11 cellular contexts compared by ENCODE assay signal in the genomic region with DNA sequence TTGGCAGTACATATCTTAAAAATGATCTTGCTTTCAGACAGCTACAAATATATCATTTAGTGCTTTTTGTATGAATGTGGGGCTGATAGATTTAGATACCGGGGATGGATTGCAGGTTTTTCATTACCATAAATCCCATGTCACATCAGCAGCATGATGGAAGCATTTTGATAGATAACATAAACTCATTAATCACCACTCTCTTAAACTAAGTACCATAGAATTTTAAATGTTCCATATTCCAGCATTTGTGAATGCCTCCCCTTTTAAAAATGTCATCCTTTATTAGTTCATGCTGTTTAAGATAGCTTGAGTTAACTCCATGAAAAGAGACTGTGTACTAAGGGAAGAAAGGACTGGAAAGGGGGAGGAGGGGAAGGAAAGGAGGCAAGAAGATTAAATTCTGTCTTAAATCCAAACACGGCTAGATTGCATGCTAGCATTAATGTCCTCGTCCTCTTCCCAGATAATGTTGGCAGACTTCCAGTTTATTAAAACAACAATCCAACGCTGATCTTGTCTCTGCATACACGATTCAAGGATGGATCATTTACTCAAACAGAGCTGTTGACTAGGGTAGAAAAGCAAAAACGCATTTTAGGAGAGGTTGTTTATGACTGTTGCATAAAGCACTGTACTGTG.
DNase-seq lines count a peak whose midpoint lies in the region; ATAC-seq, FAIRE-seq and TF ChIP-seq lines count a peak whose summit lies in the region.
"Had no signal": no experiment of that assay in that cellular context is flagged by ENCODE, and none has a peak within 500 bp of the region (broad histone marks: within the 10 kb centered on the region; RNA-seq: fewer than 3 reads in every experiment).

No MANE protein-coding gene starts in this region.

- H3K27ac Mint-ChIP-seq in activated T-helper 17 cell treated with anti-CD3 and anti-CD28 coated beads, Interleukin-2, amount 50 U/mL, for 72 hours, result no peak overlapping the region

- no peak overlapping the region for H3K9ac ChIP-seq in colonic mucosa (ENCODE audit: low read depth in 2 of 2, low read length in 2 of 2)

- no peak overlapping the region for H3K4me3 ChIP-seq in mucosa of descending colon
- no peak overlapping the region for H3K4me3 ChIP-seq in colonic mucosa
- H3K4me3 ChIP-seq: PC-9, thoracic aorta had no signal

- H3K9me3 ChIP-seq in mucosa of descending colon (no peaks in the 10 kb centered on the region), colonic mucosa (no peaks in the 10 kb centered on the region)
- H3K9me3 ChIP-seq: thoracic aorta had no signal

- no peak for TF ChIP-seq CTCF in D721Med (IDR thresholded peaks at IDR 0.05; ENCODE audit: insufficient read depth, missing control alignments)
- no peak for TF ChIP-seq CTCF in mucosa of descending colon (IDR thresholded peaks at IDR 0.05)
- TF ChIP-seq CTCF in colonic mucosa (IDR thresholded peaks at IDR 0.05), result no peak

- intact Hi-C loops in mucosa of descending colon (cut with DNase I, micrococcal nuclease), result no loop called here
- intact Hi-C loops in colonic mucosa (cut with DNase I), result no loop called here

- H3K27me3 ChIP-seq in colonic mucosa, result no peaks in the 10 kb centered on the region

- H3K27ac ChIP-seq in colonic mucosa, result no peak overlapping the region
- H3K27ac ChIP-seq: PC-9, thoracic aorta had no signal

- FAIRE-seq in D721Med (lab: Jason Lieb, UNC) (peak; percentile 89), islet of Langerhans (lab: Jason Lieb, UNC) (peak; percentile 85)

- H3K36me3 Mint-ChIP-seq in activated T-helper 17 cell treated with anti-CD3 and anti-CD28 coated beads, Interleukin-2, amount 50 U/mL, for 72 hours (ENCODE audit: low read depth), result no peaks in the 10 kb centered on the region

- H3K4me1 ChIP-seq in mucosa of descending colon (ENCODE audit: low read depth) (no peaks in the 10 kb centered on the region), colonic mucosa (no peaks in the 10 kb centered on the region)

- peaks cover 4% of the 10 kb centered on the region for H3K9me3 Mint-ChIP-seq in activated T-helper 17 cell treated with anti-CD3 and anti-CD28 coated beads, Interleukin-2, amount 50 U/mL, for 72 hours

- DNase-seq in D721Med (ENCODE audit: insufficient read length, low spot score) (no peak), NCI-H146 (lab: John Stamatoyannopoulos, UW) (peak; percentile 44), mucosa of descending colon (no peak), colonic mucosa (no peak)
- DNase-seq: amniotic stem cell, PC-9 had no signal

- H3K4me3 Mint-ChIP-seq in activated T-helper 17 cell treated with anti-CD3 and anti-CD28 coated beads, Interleukin-2, amount 50 U/mL, for 72 hours, result no peak overlapping the region

- ATAC-seq in SK-N-SH treated with all-trans-retinoic acid at 6 μM for 48 hours (peak; percentile 83), mucosa of descending colon (no peak), GM18873 (IDR thresholded peaks at IDR 0.05; ENCODE audit: low FRiP score, unreplicated experiment) (no peak)
- no peak for ATAC-seq in activated T-helper 17 cell treated with anti-CD3 and anti-CD28 coated beads, Interleukin-2, amount 50 U/mL, for 72 hours (replicated peaks)

- no peaks in the 10 kb centered on the region for H3K27me3 Mint-ChIP-seq in activated T-helper 17 cell treated with anti-CD3 and anti-CD28 coated beads, Interleukin-2, amount 50 U/mL, for 72 hours

- H3K36me3 ChIP-seq in mucosa of descending colon (ENCODE audit: low read depth) (no peaks in the 10 kb centered on the region), colonic mucosa (no peaks in the 10 kb centered on the region)
- H3K36me3 ChIP-seq: thoracic aorta had no signal

- H3K4me1 Mint-ChIP-seq in activated T-helper 17 cell treated with anti-CD3 and anti-CD28 coated beads, Interleukin-2, amount 50 U/mL, for 72 hours, result no peaks in the 10 kb centered on the region

TF ChIP-seq in SK-N-SH treated with all-trans-retinoic acid at 6 μM for 48 hours, 23 proteins besides CTCF, POLR2A, EP300 and RAD21:
- TF ChIP-seq ESRRG (CRISPR knock-in tag; IDR thresholded peaks at IDR 0.05) (peak; percentile 60; the same call in 1 of the 2 replicates), TCF4 (CRISPR knock-in tag; IDR thresholded peaks at IDR 0.05; ENCODE audit: borderline replicate concordance) (peak; percentile 36), ZFP30 (CRISPR knock-in tag; IDR thresholded peaks at IDR 0.05) (no peak), GLIS3 (CRISPR knock-in tag; IDR thresholded peaks at IDR 0.05) (0 out of 2 replicates have a peak, but pooled peaks have one; percentile 42), ZFP3 (CRISPR knock-in tag; IDR thresholded peaks at IDR 0.05) (no peak), ZNF8 (CRISPR knock-in tag; IDR thresholded peaks at IDR 0.05) (peak; percentile 14; the same call in 1 of the 2 replicates), SNAI2 (CRISPR knock-in tag; IDR thresholded peaks at IDR 0.05) (no peak), ISL1 (CRISPR knock-in tag; IDR thresholded peaks at IDR 0.05) (peak; percentile 98), TOX (CRISPR knock-in tag; IDR thresholded peaks at IDR 0.05; ENCODE audit: borderline replicate concordance) (no peak; the same call in 1 of the 2 replicates), CSDC2 (CRISPR knock-in tag; IDR thresholded peaks at IDR 0.05) (0 out of 2 replicates have a peak, but pooled peaks have one; percentile 25)
- TF ChIP-seq, protein P1, sequence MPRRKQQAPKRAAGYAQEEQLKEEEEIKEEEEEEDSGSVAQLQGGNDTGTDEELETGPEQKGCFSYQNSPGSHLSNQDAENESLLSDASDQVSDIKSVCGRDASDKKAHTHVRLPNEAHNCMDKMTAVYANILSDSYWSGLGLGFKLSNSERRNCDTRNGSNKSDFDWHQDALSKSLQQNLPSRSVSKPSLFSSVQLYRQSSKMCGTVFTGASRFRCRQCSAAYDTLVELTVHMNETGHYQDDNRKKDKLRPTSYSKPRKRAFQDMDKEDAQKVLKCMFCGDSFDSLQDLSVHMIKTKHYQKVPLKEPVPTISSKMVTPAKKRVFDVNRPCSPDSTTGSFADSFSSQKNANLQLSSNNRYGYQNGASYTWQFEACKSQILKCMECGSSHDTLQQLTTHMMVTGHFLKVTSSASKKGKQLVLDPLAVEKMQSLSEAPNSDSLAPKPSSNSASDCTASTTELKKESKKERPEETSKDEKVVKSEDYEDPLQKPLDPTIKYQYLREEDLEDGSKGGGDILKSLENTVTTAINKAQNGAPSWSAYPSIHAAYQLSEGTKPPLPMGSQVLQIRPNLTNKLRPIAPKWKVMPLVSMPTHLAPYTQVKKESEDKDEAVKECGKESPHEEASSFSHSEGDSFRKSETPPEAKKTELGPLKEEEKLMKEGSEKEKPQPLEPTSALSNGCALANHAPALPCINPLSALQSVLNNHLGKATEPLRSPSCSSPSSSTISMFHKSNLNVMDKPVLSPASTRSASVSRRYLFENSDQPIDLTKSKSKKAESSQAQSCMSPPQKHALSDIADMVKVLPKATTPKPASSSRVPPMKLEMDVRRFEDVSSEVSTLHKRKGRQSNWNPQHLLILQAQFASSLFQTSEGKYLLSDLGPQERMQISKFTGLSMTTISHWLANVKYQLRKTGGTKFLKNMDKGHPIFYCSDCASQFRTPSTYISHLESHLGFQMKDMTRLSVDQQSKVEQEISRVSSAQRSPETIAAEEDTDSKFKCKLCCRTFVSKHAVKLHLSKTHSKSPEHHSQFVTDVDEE (CRISPR knock-in tag; IDR thresholded peaks at IDR 0.05), result 0 out of 2 replicates have a peak, but pooled peaks have one; percentile 72
- TF ChIP-seq, protein P2, sequence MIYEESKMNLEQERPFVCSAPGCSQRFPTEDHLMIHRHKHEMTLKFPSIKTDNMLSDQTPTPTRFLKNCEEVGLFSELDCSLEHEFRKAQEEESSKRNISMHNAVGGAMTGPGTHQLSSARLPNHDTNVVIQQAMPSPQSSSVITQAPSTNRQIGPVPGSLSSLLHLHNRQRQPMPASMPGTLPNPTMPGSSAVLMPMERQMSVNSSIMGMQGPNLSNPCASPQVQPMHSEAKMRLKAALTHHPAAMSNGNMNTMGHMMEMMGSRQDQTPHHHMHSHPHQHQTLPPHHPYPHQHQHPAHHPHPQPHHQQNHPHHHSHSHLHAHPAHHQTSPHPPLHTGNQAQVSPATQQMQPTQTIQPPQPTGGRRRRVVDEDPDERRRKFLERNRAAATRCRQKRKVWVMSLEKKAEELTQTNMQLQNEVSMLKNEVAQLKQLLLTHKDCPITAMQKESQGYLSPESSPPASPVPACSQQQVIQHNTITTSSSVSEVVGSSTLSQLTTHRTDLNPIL (CRISPR knock-in tag; IDR thresholded peaks at IDR 0.05; ENCODE audit: low read depth), result peak; percentile 46
- TF ChIP-seq, protein P3, sequence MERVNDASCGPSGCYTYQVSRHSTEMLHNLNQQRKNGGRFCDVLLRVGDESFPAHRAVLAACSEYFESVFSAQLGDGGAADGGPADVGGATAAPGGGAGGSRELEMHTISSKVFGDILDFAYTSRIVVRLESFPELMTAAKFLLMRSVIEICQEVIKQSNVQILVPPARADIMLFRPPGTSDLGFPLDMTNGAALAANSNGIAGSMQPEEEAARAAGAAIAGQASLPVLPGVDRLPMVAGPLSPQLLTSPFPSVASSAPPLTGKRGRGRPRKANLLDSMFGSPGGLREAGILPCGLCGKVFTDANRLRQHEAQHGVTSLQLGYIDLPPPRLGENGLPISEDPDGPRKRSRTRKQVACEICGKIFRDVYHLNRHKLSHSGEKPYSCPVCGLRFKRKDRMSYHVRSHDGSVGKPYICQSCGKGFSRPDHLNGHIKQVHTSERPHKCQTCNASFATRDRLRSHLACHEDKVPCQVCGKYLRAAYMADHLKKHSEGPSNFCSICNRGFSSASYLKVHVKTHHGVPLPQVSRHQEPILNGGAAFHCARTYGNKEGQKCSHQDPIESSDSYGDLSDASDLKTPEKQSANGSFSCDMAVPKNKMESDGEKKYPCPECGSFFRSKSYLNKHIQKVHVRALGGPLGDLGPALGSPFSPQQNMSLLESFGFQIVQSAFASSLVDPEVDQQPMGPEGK (CRISPR knock-in tag; IDR thresholded peaks at IDR 0.05; ENCODE audit: borderline replicate concordance), result no peak; the same call in 1 of the 2 replicates
TF ChIP-seq in SK-N-SH treated with all-trans-retinoic acid at 6 μM for 48 hours: peak in this region for 8.
